In the genomic region with DNA sequence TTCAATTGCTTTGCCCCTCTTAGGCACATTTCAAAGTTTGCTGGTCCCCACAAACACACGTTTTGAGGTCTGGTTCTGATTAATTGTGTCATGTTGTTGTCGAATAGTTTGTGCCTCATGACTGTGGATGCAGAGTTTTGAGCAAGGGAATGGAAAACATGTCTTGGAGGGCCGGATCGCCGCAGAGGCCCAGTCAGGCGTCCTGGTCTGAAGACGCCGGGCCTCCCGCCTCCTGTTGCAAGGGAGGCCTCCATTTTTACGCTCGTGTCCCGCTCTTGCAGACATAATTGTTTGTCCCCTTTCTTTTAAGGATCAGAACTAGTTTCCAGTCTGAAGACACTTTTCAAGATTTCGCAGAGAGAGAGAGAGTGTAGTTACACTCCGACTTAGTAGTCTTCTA, we compare ENCODE assay signal across 19 cellular contexts. TPM values are rescaled to one million over a fixed set of nuclear protein-coding genes. Genes with fewer than 3 reads are reported as not detected.
A peak's percentile ranks its signal among the peaks of the same experiment; 100 is the strongest.
DNase-seq lines count a peak whose midpoint lies in the region; ATAC-seq and TF ChIP-seq lines count a peak whose summit lies in the region.
"Had no signal": no experiment of that assay in that cellular context is flagged by ENCODE, and none has a peak within 500 bp of the region (broad histone marks: within the 10 kb centered on the region; RNA-seq: fewer than 3 reads in every experiment).

No MANE protein-coding gene starts in this region.

- intact Hi-C loops in CD8-positive, alpha-beta T cell (cut with DNase I, micrococcal nuclease), result no loop called here
- intact Hi-C loops in activated T-helper 2 cell treated with anti-CD3 and anti-CD28 coated beads, Interferon-gamma antibody, Interleukin-2, Interleukin-4, amounts not matched to agents 10 μg/mL and 5 μg/mL and 100 μg/mL, durations not matched to agents 14 hours and 24 hours and 36 hours (cut with micrococcal nuclease), result loop anchor here (2.0 kb wide), 1 partner anchor 22 kb away; no protein-coding TSS in a partner anchor

- POLR2A ChIA-PET in CD8-positive, alpha-beta T cell (lab: Charles Lee), result no interaction called here

- no peak overlapping the region for H3K27ac Mint-ChIP-seq in CD8-positive, alpha-beta T cell
- no peak overlapping the region for H3K27ac Mint-ChIP-seq in neural progenitor cell
- H3K27ac Mint-ChIP-seq in activated T-helper 2 cell treated with anti-CD3 and anti-CD28 coated beads, Interferon-gamma antibody, Interleukin-2, Interleukin-4, amounts not matched to agents 10 μg/mL and 5 μg/mL and 100 μg/mL, durations not matched to agents 14 hours and 24 hours and 36 hours, result no peak overlapping the region
- H3K27ac Mint-ChIP-seq: activated CD4-positive, alpha-beta T cell treated with anti-CD3 and anti-CD28 coated beads, Interleukin-2, amount 10 ng/mL, durations not matched to agents 24 days and 14 days had no signal

- H3K4me2 ChIP-seq in Loucy (ENCODE audit: low read depth, low read length, poor library complexity, severe bottlenecking) (peak overlapping the region; percentile 45), neural progenitor cell (peak overlapping the region; percentile 99)

- no peak for TF ChIP-seq CTCF in CD8-positive, alpha-beta T cell (IDR thresholded peaks at IDR 0.05)
- no peak for TF ChIP-seq CTCF in Loucy (conservative IDR thresholded peaks at IDR 0.05; ENCODE audit: low read length)
- no peak for TF ChIP-seq CTCF in neural progenitor cell (IDR thresholded peaks at IDR 0.05)

- H3K4me1 ChIP-seq in CD8-positive, alpha-beta T cell (ENCODE audit: insufficient read depth, low read length), result peaks cover 12% of the 10 kb centered on the region
- H3K4me1 ChIP-seq in Loucy (ENCODE audit: insufficient read depth, low read length, poor library complexity, severe bottlenecking) (peaks cover 39% of the 10 kb centered on the region), iPS-15b (ENCODE audit: control insufficient read depth, insufficient read depth, low read length) (peaks cover 20% of the 10 kb centered on the region), neural progenitor cell (peaks cover 52% of the 10 kb centered on the region)

- H3K4me3 ChIP-seq in CD8-positive, alpha-beta T cell (ENCODE audit: low read depth, low read length), result no peak overlapping the region
- H3K4me3 ChIP-seq in Loucy (ENCODE audit: low read length, poor library complexity, severe bottlenecking) (peak overlapping the region; percentile 31), iPS-15b (ENCODE audit: low read depth, low read length) (peak overlapping the region; percentile 16), neural progenitor cell (peak overlapping the region; percentile 26)
- H3K4me3 ChIP-seq: GM23248 had no signal

- peaks cover 5% of the 10 kb centered on the region; the same call in 1 of the 2 replicates for H3F3A ChIP-seq in Loucy (ENCODE audit: low read depth)
- H3F3A ChIP-seq in neural progenitor cell (ENCODE audit: low read depth), result peaks cover 37% of the 10 kb centered on the region

- CTCF ChIA-PET in CD8-positive, alpha-beta T cell (lab: Charles Lee), result interaction anchor here (0.7 kb wide), 1 partner anchor 27 kb away, joined by 3 read pairs; no protein-coding TSS in a partner anchor

- H3K27me3 ChIP-seq in CD8-positive, alpha-beta T cell (ENCODE audit: insufficient read depth, low read length), result peaks cover 28% of the 10 kb centered on the region
- H3K27me3 ChIP-seq in Loucy (ENCODE audit: insufficient read depth, low read length, poor library complexity, severe bottlenecking) (no peaks in the 10 kb centered on the region), iPS-15b (ENCODE audit: control insufficient read depth, insufficient read depth, low read length) (peaks cover 59% of the 10 kb centered on the region), neural progenitor cell (peaks cover 83% of the 10 kb centered on the region)
- H3K27me3 ChIP-seq: ascending aorta had no signal

- H3K9me3 ChIP-seq in CD8-positive, alpha-beta T cell (ENCODE audit: low read length), result no peaks in the 10 kb centered on the region
- H3K9me3 ChIP-seq in Loucy (ENCODE audit: insufficient read depth, low read depth, low read length), result no peaks in the 10 kb centered on the region
- H3K9me3 ChIP-seq in iPS-15b (ENCODE audit: control insufficient read depth, insufficient read depth, low read length), result no peaks in the 10 kb centered on the region
- no peaks in the 10 kb centered on the region for H3K9me3 ChIP-seq in neural progenitor cell (ENCODE audit: low read depth)
- H3K9me3 ChIP-seq: ascending aorta, neutrophil had no signal

- H3K9ac ChIP-seq in Loucy (ENCODE audit: low read depth, low read length, poor library complexity, severe bottlenecking) (no peak overlapping the region), iPS-15b (ENCODE audit: low read depth, low read length) (no peak overlapping the region), neural progenitor cell (no peak overlapping the region)
- H3K9ac ChIP-seq: GM23248 had no signal

- ATAC-seq in CD8-positive, alpha-beta T cell, result no peak
- no peak for ATAC-seq in HG03159 (IDR thresholded peaks at IDR 0.05; ENCODE audit: unreplicated experiment)
- ATAC-seq: activated T-cell treated with anti-CD3 and anti-CD28 coated beads, Interleukin-2, amount 50 U/mL, for 72 hours; esophagus mucosa; left ventricle myocardium superior had no signal

- no peaks in the 10 kb centered on the region for H4K20me1 ChIP-seq in Loucy (ENCODE audit: insufficient read depth, low read length, poor library complexity, severe bottlenecking)
- peaks cover 34% of the 10 kb centered on the region for H4K20me1 ChIP-seq in neural progenitor cell (ENCODE audit: low read depth)

- peak overlapping the region; percentile 4 for H3K4me3 Mint-ChIP-seq in CD8-positive, alpha-beta T cell
- no peak overlapping the region for H3K4me3 Mint-ChIP-seq in neural progenitor cell
- no peak overlapping the region for H3K4me3 Mint-ChIP-seq in activated T-helper 2 cell treated with anti-CD3 and anti-CD28 coated beads, Interferon-gamma antibody, Interleukin-2, Interleukin-4, amounts not matched to agents 10 μg/mL and 5 μg/mL and 100 μg/mL, durations not matched to agents 14 hours and 24 hours and 36 hours (ENCODE audit: low read depth)
- H3K4me3 Mint-ChIP-seq: activated CD4-positive, alpha-beta T cell treated with anti-CD3 and anti-CD28 coated beads, Interleukin-2, amount 10 ng/mL, durations not matched to agents 24 days and 14 days had no signal

- DNase-seq in CD8-positive, alpha-beta T cell, result no peak
- DNase-seq in neural progenitor cell (ENCODE audit: low spot score), result peak; percentile 71
- DNase-seq in activated T-helper 2 cell treated with anti-CD3 and anti-CD28 coated beads, Interferon-gamma antibody, Interleukin-2, Interleukin-4, amounts not matched to agents 10 μg/mL and 5 μg/mL and 100 μg/mL, durations not matched to agents 14 hours and 24 hours and 36 hours (ENCODE audit: low spot score), result no peak
- DNase-seq in NCI-H345 treated with DMSO at 0.1 percent for 48 hours (lab: John Stamatoyannopoulos, UW; ENCODE audit: unreplicated experiment), result no peak
- no peak for DNase-seq in NCI-H526 (lab: John Stamatoyannopoulos, UW)
- DNase-seq: activated CD4-positive, alpha-beta T cell treated with anti-CD3 and anti-CD28 coated beads, Interleukin-2, amount 10 ng/mL, durations not matched to agents 24 days and 14 days; activated T-cell treated with anti-CD3 and anti-CD28 coated beads, Interleukin-2, amount 50 U/mL, for 72 hours; DMS79; GM23248; left ventricle myocardium superior; NCI-H2081 treated with DMSO at 0.1 percent for 48 hours; NCI-H748 treated with DMSO at 0.1 percent for 48 hours had no signal

- peaks cover 14% of the 10 kb centered on the region for H3K4me1 Mint-ChIP-seq in CD8-positive, alpha-beta T cell (ENCODE audit: low read depth)
- peaks cover 26% of the 10 kb centered on the region for H3K4me1 Mint-ChIP-seq in neural progenitor cell
- H3K4me1 Mint-ChIP-seq in activated T-helper 2 cell treated with anti-CD3 and anti-CD28 coated beads, Interferon-gamma antibody, Interleukin-2, Interleukin-4, amounts not matched to agents 10 μg/mL and 5 μg/mL and 100 μg/mL, durations not matched to agents 14 hours and 24 hours and 36 hours (ENCODE audit: low read depth), result peaks cover 4% of the 10 kb centered on the region

- no peak overlapping the region for H3K27ac ChIP-seq in CD8-positive, alpha-beta T cell (ENCODE audit: low read depth, low read length)
- H3K27ac ChIP-seq in neural progenitor cell, result no peak overlapping the region
- H3K27ac ChIP-seq: ascending aorta, GM23248, neutrophil, RWPE1 had no signal

- no peaks in the 10 kb centered on the region for H3K9me3 Mint-ChIP-seq in CD8-positive, alpha-beta T cell
- peaks cover 5% of the 10 kb centered on the region for H3K9me3 Mint-ChIP-seq in neural progenitor cell
- no peaks in the 10 kb centered on the region for H3K9me3 Mint-ChIP-seq in activated T-helper 2 cell treated with anti-CD3 and anti-CD28 coated beads, Interferon-gamma antibody, Interleukin-2, Interleukin-4, amounts not matched to agents 10 μg/mL and 5 μg/mL and 100 μg/mL, durations not matched to agents 14 hours and 24 hours and 36 hours
- H3K9me3 Mint-ChIP-seq: activated CD4-positive, alpha-beta T cell treated with anti-CD3 and anti-CD28 coated beads, Interleukin-2, amount 10 ng/mL, durations not matched to agents 24 days and 14 days; activated T-cell treated with anti-CD3 and anti-CD28 coated beads, Interleukin-2, amount 50 U/mL, for 72 hours had no signal

- H3K9me2 ChIP-seq in Loucy (replicated peaks; ENCODE audit: low read depth, low read length), result no peaks in the 10 kb centered on the region

- H2AFZ ChIP-seq in Loucy (ENCODE audit: low read length) (no peak overlapping the region), neural progenitor cell (replicated peaks) (peak overlapping the region; percentile 36)
- H2AFZ ChIP-seq: GM23248 had no signal

- H3K36me3 Mint-ChIP-seq in CD8-positive, alpha-beta T cell, result peaks cover 2% of the 10 kb centered on the region
- H3K36me3 Mint-ChIP-seq in neural progenitor cell, result no peaks in the 10 kb centered on the region
- H3K36me3 Mint-ChIP-seq in activated T-helper 2 cell treated with anti-CD3 and anti-CD28 coated beads, Interferon-gamma antibody, Interleukin-2, Interleukin-4, amounts not matched to agents 10 μg/mL and 5 μg/mL and 100 μg/mL, durations not matched to agents 14 hours and 24 hours and 36 hours (ENCODE audit: low read depth), result peaks cover 2% of the 10 kb centered on the region

- H3K27me3 Mint-ChIP-seq in CD8-positive, alpha-beta T cell (ENCODE audit: low read depth), result peaks cover 66% of the 10 kb centered on the region
- peaks cover 58% of the 10 kb centered on the region for H3K27me3 Mint-ChIP-seq in neural progenitor cell (ENCODE audit: insufficient read depth, low read depth)
- peaks cover 62% of the 10 kb centered on the region for H3K27me3 Mint-ChIP-seq in activated T-helper 2 cell treated with anti-CD3 and anti-CD28 coated beads, Interferon-gamma antibody, Interleukin-2, Interleukin-4, amounts not matched to agents 10 μg/mL and 5 μg/mL and 100 μg/mL, durations not matched to agents 14 hours and 24 hours and 36 hours (ENCODE audit: low read depth)

- no peaks in the 10 kb centered on the region for H3K36me3 ChIP-seq in CD8-positive, alpha-beta T cell (ENCODE audit: insufficient read depth, low read length)
- H3K36me3 ChIP-seq in Loucy (ENCODE audit: insufficient read depth, low read length) (no peaks in the 10 kb centered on the region), iPS-15b (ENCODE audit: control insufficient read depth, insufficient read depth, low read length) (no peaks in the 10 kb centered on the region), neural progenitor cell (no peaks in the 10 kb centered on the region)
- H3K36me3 ChIP-seq: ascending aorta, neutrophil had no signal

- no peaks in the 10 kb centered on the region; the same call in 1 of the 2 replicates for H3K79me2 ChIP-seq in Loucy (ENCODE audit: insufficient read depth, low read length)
- no peaks in the 10 kb centered on the region for H3K79me2 ChIP-seq in neural progenitor cell (ENCODE audit: low read depth)

RNA-seq across cellular contexts. Expression of a gene that starts 3.2 kb away (rescaled TPM):
- under 1 TPM; 0.08 TPM for total RNA-seq in CD8-positive, alpha-beta T cell
- 0.45 and 2.4 TPM in 2 replicates for total RNA-seq in neural progenitor cell (ENCODE audit: low replicate concordance)
- total RNA-seq in activated T-helper 2 cell treated with anti-CD3 and anti-CD28 coated beads, Interferon-gamma antibody, Interleukin-2, Interleukin-4, amounts not matched to agents 10 μg/mL and 5 μg/mL and 100 μg/mL, durations not matched to agents 14 hours and 24 hours and 36 hours, result 0.41 and 0.60 TPM in 2 replicates

RNA-seq across cellular contexts. Expression of a gene that starts 59.0 kb away (rescaled TPM):
- 100 to 1,000 TPM; 154 to 155 TPM for total RNA-seq in CD8-positive, alpha-beta T cell
- 0.90 and 0.99 TPM in 2 replicates for total RNA-seq in neural progenitor cell (ENCODE audit: low replicate concordance)
- total RNA-seq in activated T-helper 2 cell treated with anti-CD3 and anti-CD28 coated beads, Interferon-gamma antibody, Interleukin-2, Interleukin-4, amounts not matched to agents 10 μg/mL and 5 μg/mL and 100 μg/mL, durations not matched to agents 14 hours and 24 hours and 36 hours, result 46.8 and 47.7 TPM in 2 replicates

Comparison
In these comparisons a context has a peak if more than half of its experiments do, and no peak if none do; other contexts are left out.
1. RNA of a gene that starts 59.0 kb away (total RNA-seq): 154 to 155 TPM in CD8-positive, alpha-beta T cell and 46.8 to 47.7 TPM in activated T-helper 2 cell treated with anti-CD3 and anti-CD28 coated beads, Interferon-gamma antibody, Interleukin-2, Interleukin-4, amounts not matched to agents 10 μg/mL and 5 μg/mL and 100 μg/mL, durations not matched to agents 14 hours and 24 hours and 36 hours; 0.90 to 0.99 TPM in neural progenitor cell; every median in the first group is over 10 times any median in the second.